Comparison of ENCODE assay signal across 9 cellular contexts in genomic region chr2:127857494-127857818, GRCh38. TPM values are rescaled to one million over a fixed set of nuclear protein-coding genes. Genes with fewer than 3 reads are reported as not detected.
DNase-seq lines count a peak whose midpoint lies in the region; ATAC-seq, FAIRE-seq and TF ChIP-seq lines count a peak whose summit lies in the region.
"Had no signal": no experiment of that assay in that cellular context is flagged by ENCODE, and none has a peak within 500 bp of the region (broad histone marks: within the 10 kb centered on the region; RNA-seq: fewer than 3 reads in every experiment).

No MANE protein-coding gene starts in this region.

- H3K9me3 Mint-ChIP-seq in type B pancreatic cell: no peaks in the 10 kb centered on the region

- BruUV-seq in OCI-LY7 (replicated peaks; lab: Mats Ljungman, UMichigan): no TSS peak

- WGBS in lower leg skin, 2 donors: 1% methylated on average over 16 of the region's 16 CpGs

- peak overlapping the region; percentile 93 for H3K4me3 Mint-ChIP-seq in type B pancreatic cell

- peaks cover 43% of the 10 kb centered on the region for H3K36me3 ChIP-seq in OCI-LY7 (ENCODE audit: insufficient read depth, low read length)
- H3K36me3 ChIP-seq in bronchial epithelial cell (ENCODE audit: control insufficient read depth, insufficient read depth, low read length): peaks cover 2% of the 10 kb centered on the region

- H3K27ac Mint-ChIP-seq in type B pancreatic cell: peak overlapping the region; percentile 81

- H3K9me2 ChIP-seq in OCI-LY7 (ENCODE audit: insufficient read depth, low read length): no peaks in the 10 kb centered on the region

- TF ChIP-seq POLR2A in lower leg skin (IDR thresholded peaks at IDR 0.05): no peak

- intact Hi-C loops in OCI-LY7 (cut with micrococcal nuclease; ENCODE audit: unreplicated experiment) (loop anchor here (2.0 to 5.0 kb wide), 2 partner anchors 47 to 155 kb away; partner anchors contain the start of genes SFT2D3 and WDR33), lower leg skin (cut with DNase I; ENCODE audit: low total_unique reads) (no loop called here)

- H3K4me1 Mint-ChIP-seq in type B pancreatic cell (ENCODE audit: unreplicated experiment): peaks cover 31% of the 10 kb centered on the region

- no peak for TF ChIP-seq CTCF in HFF-Myc (IDR thresholded peaks at IDR 0.05; ENCODE audit: low read depth, low read length, missing control alignments)
- TF ChIP-seq CTCF in OCI-LY7 (conservative IDR thresholded peaks at IDR 0.05; ENCODE audit: low read length): no peak
- TF ChIP-seq CTCF in bronchial epithelial cell (IDR thresholded peaks at IDR 0.05; ENCODE audit: insufficient read depth, low read length, severe bottlenecking): no peak
- TF ChIP-seq CTCF in lower leg skin (IDR thresholded peaks at IDR 0.05): no peak
- TF ChIP-seq CTCF in type B pancreatic cell (conservative IDR thresholded peaks at IDR 0.05): no peak

- peak overlapping the region; percentile 77 for H3K27ac ChIP-seq in OCI-LY7 (ENCODE audit: low read depth, low read length, poor library complexity, severe bottlenecking)

- POLR2A ChIA-PET in OCI-LY7 (lab: Charles Lee): interaction anchor here (0.7 to 2.1 kb wide), 10 partner anchors 9 to 48 kb away, joined by 3 to 9 read pairs (median 4); no protein-coding TSS in a partner anchor

- no peaks in the 10 kb centered on the region for H3K27me3 Mint-ChIP-seq in type B pancreatic cell

- ATAC-seq in GM21367 (IDR thresholded peaks at IDR 0.05; ENCODE audit: unreplicated experiment) (no peak), HG03442 (IDR thresholded peaks at IDR 0.05; ENCODE audit: unreplicated experiment) (no peak)

- no peaks in the 10 kb centered on the region for H3K9me3 ChIP-seq in OCI-LY7 (ENCODE audit: low read length)

- DNase-seq in DMS79 (lab: John Stamatoyannopoulos, UW) (peak; percentile 22), HFF-Myc (ENCODE audit: extremely low read depth, low read depth) (no peak), OCI-LY7 (ENCODE audit: low spot score) (peak; percentile 67), bronchial epithelial cell (ENCODE audit: low read depth) (peak; percentile 4), lower leg skin (ENCODE audit: low spot score in 2 of 2) (no peak), type B pancreatic cell (ENCODE audit: extremely low spot score, unreplicated experiment) (no peak)

- H3K36me3 Mint-ChIP-seq in type B pancreatic cell: peaks cover 4% of the 10 kb centered on the region

- peaks cover 54% of the 10 kb centered on the region for H3K79me2 ChIP-seq in OCI-LY7 (ENCODE audit: insufficient read depth, low read depth, low read length)

- H2AFZ ChIP-seq in OCI-LY7 (ENCODE audit: low read length): no peak overlapping the region; the same call in 1 of the 2 replicates

- peaks cover 38% of the 10 kb centered on the region for H4K20me1 ChIP-seq in OCI-LY7 (ENCODE audit: insufficient read depth, low read length)

- H3K4me3 ChIP-seq in HFF-Myc (replicated peaks; ENCODE audit: low read depth, low read length): peak overlapping the region; percentile 97
- H3K4me3 ChIP-seq in OCI-LY7 (ENCODE audit: low read depth, low read length, poor library complexity, severe bottlenecking): peak overlapping the region; percentile 96
- peak overlapping the region; percentile 72 for H3K4me3 ChIP-seq in bronchial epithelial cell (ENCODE audit: low read depth, low read length)
- H3K4me3 ChIP-seq in lower leg skin (ENCODE audit: low read depth, poor library complexity, severe bottlenecking): peak overlapping the region; percentile 86

- no peaks in the 10 kb centered on the region for H3K27me3 ChIP-seq in bronchial epithelial cell (ENCODE audit: control insufficient read depth, insufficient read depth, low read length)

- FAIRE-seq in bronchial epithelial cell (lab: Jason Lieb, UNC): no peak
- FAIRE-seq: TTC549 had no signal

- H3K4me2 ChIP-seq in OCI-LY7 (ENCODE audit: low read length): peak overlapping the region; percentile 95

- peaks cover 58% of the 10 kb centered on the region for H3K4me1 ChIP-seq in OCI-LY7 (ENCODE audit: insufficient read depth, low read length, poor library complexity, severe bottlenecking)

- CTCF ChIA-PET in OCI-LY7 (lab: Charles Lee; ENCODE audit: unreplicated experiment): interaction anchor here (1.0 kb wide), 1 partner anchor 155 kb away, joined by 5 read pairs; no protein-coding TSS in a partner anchor

RNA-seq across cellular contexts. Expression of gene POLR2D, which starts 0.5 kb away (rescaled TPM):
- total RNA-seq in OCI-LY7 (2014; rRNA removed; shearing (Covaris generic)): 42.9 and 48.4 TPM in 2 replicates
- 97.3 and 101 TPM in 2 replicates for total RNA-seq in OCI-LY7 (2022)
- 22.5 and 24.2 TPM in 2 replicates for total RNA-seq in bronchial epithelial cell
- 10 to 100 TPM in 2 of 4 donors, 1 to 10 TPM in 2; 9.4 to 15.3 (median 10.7) TPM for total RNA-seq in lower leg skin
- 36.0 and 52.6 TPM in 2 replicates for total RNA-seq in type B pancreatic cell (ENCODE audit: low replicate concordance)

RNA-seq across cellular contexts. Expression of gene AMMECR1L, which starts 28.3 kb away (rescaled TPM):
- total RNA-seq in OCI-LY7 (2014; rRNA removed; shearing (Covaris generic)): 8.5 and 9.8 TPM in 2 replicates
- 16.7 and 17.1 TPM in 2 replicates for total RNA-seq in OCI-LY7 (2022)
- 31.6 and 32.5 TPM in 2 replicates for total RNA-seq in bronchial epithelial cell
- 10 to 100 TPM; 12.9 to 16.2 (median 13.6) TPM for total RNA-seq in lower leg skin
- total RNA-seq in type B pancreatic cell (ENCODE audit: low replicate concordance): 20.1 and 21.9 TPM in 2 replicates

RNA-seq across cellular contexts. Expression of gene WDR33, which starts 46.5 kb away (rescaled TPM):
- 60.6 and 70.7 TPM in 2 replicates for total RNA-seq in OCI-LY7 (2014; rRNA removed; shearing (Covaris generic))
- total RNA-seq in OCI-LY7 (2022): 96.6 and 96.9 TPM in 2 replicates
- 27.0 and 31.3 TPM in 2 replicates for total RNA-seq in bronchial epithelial cell
- total RNA-seq in lower leg skin: 10 to 100 TPM; 31.6 to 44.8 (median 32.5) TPM
- total RNA-seq in type B pancreatic cell (ENCODE audit: low replicate concordance): 54.7 and 58.4 TPM in 2 replicates

Comparison
In these comparisons a context has a peak if more than half of its experiments do, and no peak if none do; other contexts are left out.
1. DNase-seq: peak in DMS79 (single experiment), OCI-LY7 (single experiment) and bronchial epithelial cell (single experiment); none in HFF-Myc (single experiment), lower leg skin (0 of 2) and type B pancreatic cell (single experiment).
2. Peak in every context shown above with its lines, with median percentiles within 50 percentile points of each other: H3K4me3 ChIP-seq.